7 cellular contexts compared by ENCODE assay signal in the genomic region with DNA sequence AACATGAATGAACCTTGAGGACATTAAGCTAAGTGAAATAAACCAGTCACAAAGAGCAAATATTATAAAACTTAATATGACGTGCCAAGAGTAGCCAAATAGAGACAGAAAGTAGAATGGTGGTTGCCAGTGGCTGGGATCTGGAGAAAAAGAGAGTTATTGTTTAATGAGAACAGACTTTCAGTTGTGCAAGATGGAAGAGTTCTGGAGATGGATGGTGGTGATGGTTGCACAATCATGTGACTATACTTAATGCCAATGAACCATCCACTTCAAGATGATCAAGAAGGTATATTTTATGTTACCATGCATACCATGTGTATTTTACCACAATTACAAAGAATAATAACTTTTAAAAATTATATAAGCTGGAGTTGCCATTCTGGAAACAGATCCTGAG.
"Had no signal": no experiment of that assay in that cellular context is flagged by ENCODE, and none has a peak within 500 bp of the region (broad histone marks: within the 10 kb centered on the region; RNA-seq: fewer than 3 reads in every experiment).

No MANE protein-coding gene starts in this region.

- H3K4me1 ChIP-seq: HAP-1 had no signal

- H3K9me3 ChIP-seq: HAP-1 had no signal

- H2AFZ ChIP-seq: GM23248 had no signal

- H3K27ac ChIP-seq: GM23248, HL-60 had no signal

- H3K4me3 ChIP-seq: GM23248, HAP-1 had no signal

- ATAC-seq: HCT116 had no signal

- H3K9ac ChIP-seq: GM23248 had no signal

- DNase-seq: GM23248, GOT3, H7, HFFc6 had no signal

- H3K36me3 ChIP-seq: HAP-1 had no signal
